25 cellular contexts compared by ENCODE assay signal in the genomic region with DNA sequence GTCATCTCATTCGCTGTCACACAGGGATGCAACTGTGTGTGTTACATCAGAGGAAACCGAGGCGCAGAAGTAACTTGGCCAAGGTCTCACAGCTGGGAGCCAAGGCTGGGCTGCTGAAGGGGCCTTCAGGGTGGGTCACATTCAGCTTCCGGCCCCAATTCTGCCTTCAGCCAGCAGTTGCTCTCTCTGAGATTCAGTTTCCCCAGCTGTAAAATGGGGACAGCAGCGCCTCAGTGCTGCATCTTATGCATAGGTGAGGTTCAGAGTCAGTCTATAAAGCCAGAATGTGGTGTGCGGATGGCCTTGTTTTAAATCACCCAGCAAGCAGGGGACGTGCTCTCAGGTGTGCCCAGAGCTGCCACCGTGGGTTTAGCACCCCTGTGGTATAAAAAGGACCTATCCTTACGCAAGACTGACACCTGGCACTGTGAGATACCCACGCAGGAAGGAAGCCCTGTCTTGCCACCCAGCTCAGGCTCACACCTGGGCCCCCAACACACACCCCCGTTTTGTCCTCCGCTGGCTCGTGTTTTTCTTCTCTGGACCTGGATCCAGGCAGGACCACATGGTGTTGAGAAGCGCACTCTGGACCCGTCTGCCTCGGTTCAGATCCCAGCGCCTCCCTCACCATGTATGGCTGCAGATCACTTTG.
A peak's percentile ranks its signal among the peaks of the same experiment; 100 is the strongest.
DNase-seq lines count a peak whose midpoint lies in the region; ATAC-seq, FAIRE-seq and TF ChIP-seq lines count a peak whose summit lies in the region.
"Had no signal": no experiment of that assay in that cellular context is flagged by ENCODE, and none has a peak within 500 bp of the region (broad histone marks: within the 10 kb centered on the region; RNA-seq: fewer than 3 reads in every experiment).

No MANE protein-coding gene starts in this region.

- no peak overlapping the region for H2AFZ ChIP-seq in HepG2 (ENCODE audit: low read length)
- H2AFZ ChIP-seq: GM23248 had no signal

- TF ChIP-seq RAD21 in HepG2 (CRISPR knock-in tag; IDR thresholded peaks at IDR 0.05), result no peak

- H3K36me3 ChIP-seq in HepG2 (replicated peaks in 1 of 2; ENCODE audit: control insufficient read depth in 1 of 2, insufficient read depth in 2 of 2, low read length in 2 of 2), result no peaks in the 10 kb centered on the region
- no peaks in the 10 kb centered on the region for H3K36me3 ChIP-seq in right lobe of liver
- H3K36me3 ChIP-seq in Peyer's patch, result no peaks in the 10 kb centered on the region
- no peaks in the 10 kb centered on the region for H3K36me3 ChIP-seq in H7 (replicated peaks; ENCODE audit: control insufficient read depth, insufficient read depth, low read length)
- H3K36me3 ChIP-seq: HAP-1 had no signal

- TF ChIP-seq POLR2A in HepG2 (IDR thresholded peaks at IDR 0.05; ENCODE audit: insufficient read depth in 1 of 2, low read depth in 2 of 2, low read length in 2 of 2) (no peak), right lobe of liver (IDR thresholded peaks at IDR 0.05) (no peak), Peyer's patch (IDR thresholded peaks at IDR 0.05) (no peak)

- peak overlapping the region; percentile 81 to 91 for H3K27ac Mint-ChIP-seq in effector memory CD8-positive, alpha-beta T cell
- peak overlapping the region; percentile 47 to 91 for H3K27ac Mint-ChIP-seq in natural killer cell treated with Interleukin-12 subunit alpha and Interleukin-12 subunit beta and Interleukin-15 and Interleukin-18, amount 100 ng/mL, for 72 hours
- H3K27ac Mint-ChIP-seq: B cell, HFFc6 had no signal

- H3K27me3 Mint-ChIP-seq in effector memory CD8-positive, alpha-beta T cell, result peaks cover 3 to 5% of the 10 kb centered on the region in 2 donors
- peaks cover 5 to 10% of the 10 kb centered on the region in 2 donors for H3K27me3 Mint-ChIP-seq in natural killer cell treated with Interleukin-12 subunit alpha and Interleukin-12 subunit beta and Interleukin-15 and Interleukin-18, amount 100 ng/mL, for 72 hours

- WGBS in HepG2 (ENCODE audit: low lambda C conversion rate), result 95% methylated on average over 17 of the region's 17 CpGs
- WGBS in right lobe of liver (ENCODE audit: insufficient coverage, low coverage, low lambda C conversion rate, missing lambda C conversion rate), result 83% methylated on average over 7 of the region's 17 CpGs

- no peak overlapping the region for H3K9ac ChIP-seq in HepG2 (ENCODE audit: insufficient read depth, low read depth, low read length)
- H3K9ac ChIP-seq: GM23248, KMS-11 had no signal

- no peak for TF ChIP-seq EP300 in HepG2 (IDR thresholded peaks at IDR 0.05; ENCODE audit: low read depth in 2 of 2, low read length in 2 of 2)
- TF ChIP-seq EP300 in HepG2 (CRISPR knock-in tag; IDR thresholded peaks at IDR 0.05; ENCODE audit: borderline replicate concordance), result no peak

- in situ Hi-C loops in HepG2 (cut with HindIII; ENCODE audit: extremely low pct_ligation_motif_present, low pct_unique_long_range_greater_than_20kb), result loop anchor here (5.0 kb wide), 1 partner anchor 34 kb away; no protein-coding TSS in a partner anchor

- H3K4me3 Mint-ChIP-seq in effector memory CD8-positive, alpha-beta T cell, result peak overlapping the region; percentile 4 to 10
- peak overlapping the region; percentile 66 for H3K4me3 Mint-ChIP-seq in natural killer cell treated with Interleukin-12 subunit alpha and Interleukin-12 subunit beta and Interleukin-15 and Interleukin-18, amount 100 ng/mL, for 72 hours
- H3K4me3 Mint-ChIP-seq: B cell, HFFc6 had no signal

- DNase-seq in HepG2 (ENCODE audit: low spot score) (no peak), right lobe of liver (no peak), NCI-H1105 treated with DMSO at 0.1 percent for 48 hours (lab: John Stamatoyannopoulos, UW) (no peak), Peyer's patch (no peak), H7 (no peak)
- peak; percentile 13 to 37 (median 28) for DNase-seq in effector memory CD8-positive, alpha-beta T cell
- DNase-seq in natural killer cell treated with Interleukin-12 subunit alpha and Interleukin-12 subunit beta and Interleukin-15 and Interleukin-18, amount 100 ng/mL, for 72 hours (ENCODE audit: low spot score), result no peak
- DNase-seq: COR-L47, DMS53, GM23248, HFFc6, MM.1S, NCI-H1417, NCI-H1694 treated with DMSO at 0.1 percent for 48 hours, NCI-H2081, NCI-H2227 treated with DMSO at 0.1 percent for 48 hours, NCI-H69, SHP77 treated with DMSO at 0.1 percent for 48 hours had no signal

- no peak for TF ChIP-seq CTCF in HepG2 (CRISPR knock-in tag; IDR thresholded peaks at IDR 0.05)
- TF ChIP-seq CTCF in right lobe of liver (IDR thresholded peaks at IDR 0.05), result no peak
- no peak for TF ChIP-seq CTCF in Peyer's patch (IDR thresholded peaks at IDR 0.05)

- H3K27me3 ChIP-seq in HepG2 (ENCODE audit: control insufficient read depth in 1 of 2, insufficient read depth in 2 of 2, low read length in 2 of 2) (no peaks in the 10 kb centered on the region), right lobe of liver (no peaks in the 10 kb centered on the region), Peyer's patch (no peaks in the 10 kb centered on the region), H7 (ENCODE audit: control insufficient read depth, insufficient read depth, low read length) (no peaks in the 10 kb centered on the region)

- H3K9me3 Mint-ChIP-seq in effector memory CD8-positive, alpha-beta T cell, result peaks cover 6 to 9% of the 10 kb centered on the region in 2 donors
- peaks cover 10% of the 10 kb centered on the region for H3K9me3 Mint-ChIP-seq in natural killer cell treated with Interleukin-12 subunit alpha and Interleukin-12 subunit beta and Interleukin-15 and Interleukin-18, amount 100 ng/mL, for 72 hours
- H3K9me3 Mint-ChIP-seq: HFFc6 had no signal

- BruUV-seq in HepG2 (replicated peaks; lab: Mats Ljungman, UMichigan), result no TSS peak

- H3K4me1 ChIP-seq in HepG2 (ENCODE audit: insufficient read depth, low read length) (peaks cover 76% of the 10 kb centered on the region), right lobe of liver (peaks cover 1 to 42% (median 22%) of the 10 kb centered on the region in 4 donors), Peyer's patch (peaks cover 0 to 34% (median 4%) of the 10 kb centered on the region in 4 donors)
- H3K4me1 ChIP-seq: HAP-1 had no signal

- H3K36me3 Mint-ChIP-seq in effector memory CD8-positive, alpha-beta T cell (ENCODE audit: insufficient read depth), result peaks cover 23% of the 10 kb centered on the region
- peaks cover 11% of the 10 kb centered on the region for H3K36me3 Mint-ChIP-seq in natural killer cell treated with Interleukin-12 subunit alpha and Interleukin-12 subunit beta and Interleukin-15 and Interleukin-18, amount 100 ng/mL, for 72 hours

- H3K4me3 ChIP-seq in HepG2 (replicated peaks in 1 of 3; ENCODE audit: insufficient read depth in 1 of 3, low read depth in 2 of 3, low read length in 3 of 3) (no peak overlapping the region), right lobe of liver (no peak overlapping the region), Peyer's patch (no peak overlapping the region), H7 (ENCODE audit: insufficient read depth, low read depth, low read length) (no peak overlapping the region)
- H3K4me3 ChIP-seq: GM23248, HAP-1 had no signal

- H3K9me3 ChIP-seq in HepG2 (ENCODE audit: low read length) (no peaks in the 10 kb centered on the region), right lobe of liver (no peaks in the 10 kb centered on the region), Peyer's patch (no peaks in the 10 kb centered on the region)
- H3K9me3 ChIP-seq: HAP-1 had no signal

- H3K79me2 ChIP-seq in HepG2 (ENCODE audit: insufficient read depth, low read length), result no peaks in the 10 kb centered on the region

- POLR2A ChIA-PET in HepG2 (lab: Yijun Ruan, JAX), result interaction anchor here (0.8 kb wide), 2 partner anchors 38 to 359 kb away, joined by 3 read pairs; no protein-coding TSS in a partner anchor

- ATAC-seq in HepG2, result no peak
- no peak for ATAC-seq in right lobe of liver
- ATAC-seq in effector memory CD8-positive, alpha-beta T cell (replicated peaks), result peak; percentile 81
- ATAC-seq in natural killer cell treated with Interleukin-12 subunit alpha and Interleukin-12 subunit beta and Interleukin-15 and Interleukin-18, amount 100 ng/mL, for 72 hours, result no peak
- no peak for ATAC-seq in SK-N-SH treated with all-trans-retinoic acid at 6 μM for 48 hours
- ATAC-seq: Panc1 had no signal

- H4K20me1 ChIP-seq in HepG2 (ENCODE audit: insufficient read depth, low read length), result no peaks in the 10 kb centered on the region

- intact Hi-C loops in HepG2 (cut with micrococcal nuclease; ENCODE audit: unreplicated experiment) (no loop called here), right lobe of liver (cut with DNase I) (loop anchor here in 1 of 2 donors (5.0 kb wide), 1 partner anchor 44 kb away; no protein-coding TSS in a partner anchor)

- H3K27ac ChIP-seq in HepG2 (ENCODE audit: extremely low read length, insufficient read depth, low read length) (no peak overlapping the region), right lobe of liver (no peak overlapping the region), Peyer's patch (no peak overlapping the region)
- H3K27ac ChIP-seq: 22Rv1, GM23248, KMS-11 had no signal

- FAIRE-seq in HepG2 (lab: Jason Lieb, UNC), result no peak
- FAIRE-seq: G401.6 had no signal

- CTCF ChIA-PET in HepG2 (lab: Yijun Ruan, JAX; ENCODE audit: low intra/inter-chr PET ratio, low total read pairs), result no interaction called here

- peaks cover 10 to 22% of the 10 kb centered on the region in 2 donors for H3K4me1 Mint-ChIP-seq in effector memory CD8-positive, alpha-beta T cell (ENCODE audit: low read depth in 2 of 2)
- H3K4me1 Mint-ChIP-seq in natural killer cell treated with Interleukin-12 subunit alpha and Interleukin-12 subunit beta and Interleukin-15 and Interleukin-18, amount 100 ng/mL, for 72 hours (ENCODE audit: low read depth in 2 of 2), result peaks cover 17 to 20% of the 10 kb centered on the region in 2 donors
- H3K4me1 Mint-ChIP-seq: B cell had no signal

- H3K4me2 ChIP-seq in HepG2 (ENCODE audit: low read depth, low read length), result no peak overlapping the region
- H3K4me2 ChIP-seq: KMS-11 had no signal

TF ChIP-seq in HepG2, 621 proteins besides CTCF, POLR2A, EP300 and RAD21 (continues in another document):
- TF ChIP-seq CHD2 (IDR thresholded peaks at IDR 0.05; ENCODE audit: low read depth, low read length), result no peak
- TF ChIP-seq ZBTB7B (CRISPR knock-in tag; IDR thresholded peaks at IDR 0.05), result no peak
- TF ChIP-seq ZNF629 (CRISPR knock-in tag; conservative IDR thresholded peaks at IDR 0.05), result peak; percentile 89
- TF ChIP-seq CEBPB (IDR thresholded peaks at IDR 0.05; ENCODE audit: borderline replicate concordance, low read depth, low read length), result 0 out of 2 replicates have a peak, but pooled peaks have one; percentile 10

TF ChIP-seq in SK-N-SH treated with all-trans-retinoic acid at 6 μM for 48 hours, 23 proteins besides CTCF, POLR2A, EP300 and RAD21 (continues in another document):
- TF ChIP-seq ZFP3 (CRISPR knock-in tag; IDR thresholded peaks at IDR 0.05) (no peak), ISL1 (CRISPR knock-in tag; IDR thresholded peaks at IDR 0.05) (no peak), ESRRG (CRISPR knock-in tag; IDR thresholded peaks at IDR 0.05) (no peak), GLIS3 (CRISPR knock-in tag; IDR thresholded peaks at IDR 0.05) (no peak), BACH2 (CRISPR knock-in tag; IDR thresholded peaks at IDR 0.05; ENCODE audit: borderline replicate concordance) (no peak), ZFP30 (CRISPR knock-in tag; IDR thresholded peaks at IDR 0.05) (no peak), ZC3H10 (CRISPR knock-in tag; IDR thresholded peaks at IDR 0.05) (no peak), SNAI2 (CRISPR knock-in tag; IDR thresholded peaks at IDR 0.05) (no peak), CSDC2 (CRISPR knock-in tag; IDR thresholded peaks at IDR 0.05) (no peak)

Comparison
In these comparisons a context has a peak if more than half of its experiments do, and no peak if none do; other contexts are left out.
1. DNase-seq: peak in effector memory CD8-positive, alpha-beta T cell (3 of 3); none in HepG2 (single experiment), right lobe of liver (0 of 3), natural killer cell treated with Interleukin-12 subunit alpha and Interleukin-12 subunit beta and Interleukin-15 and Interleukin-18, amount 100 ng/mL, for 72 hours (single experiment), NCI-H1105 treated with DMSO at 0.1 percent for 48 hours (single experiment), Peyer's patch (0 of 3) and H7 (single experiment).